In the genomic region with DNA sequence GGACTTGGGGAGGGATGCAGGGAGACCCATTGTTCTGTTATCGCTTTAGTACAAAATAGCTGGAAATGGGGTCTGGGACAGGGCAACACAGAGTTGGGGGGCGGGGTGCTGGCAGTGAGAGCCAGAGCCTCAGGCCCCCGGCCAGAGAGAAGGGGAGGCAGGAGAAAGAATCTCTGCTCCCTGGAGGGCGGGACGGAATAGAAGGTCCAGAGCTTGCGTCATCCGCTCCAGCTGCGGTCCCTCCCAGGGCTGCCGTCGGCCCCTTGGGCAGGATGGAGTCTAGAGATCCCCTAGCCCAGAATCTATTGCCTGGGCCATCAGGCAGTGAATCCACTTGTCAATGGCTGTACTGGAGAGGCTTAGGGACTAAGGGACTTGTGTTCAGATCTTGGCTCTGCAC, we compare ENCODE assay signal across 1 cellular context.
TF ChIP-seq lines count a peak whose summit lies in the region.

No MANE protein-coding gene starts in this region.

TF ChIP-seq in SK-N-SH, 30 proteins besides CTCF, POLR2A, EP300 and RAD21:
- TF ChIP-seq RXRA (IDR thresholded peaks at IDR 0.05; ENCODE audit: borderline replicate concordance, low read depth) = no peak
- no peak for TF ChIP-seq GATA2 (CRISPR knock-in tag; IDR thresholded peaks at IDR 0.05)
- TF ChIP-seq MEF2A (IDR thresholded peaks at IDR 0.05; ENCODE audit: borderline replicate concordance, low read depth) = no peak
- no peak for TF ChIP-seq CHD2 (IDR thresholded peaks at IDR 0.05; ENCODE audit: low read length, partially characterized antibody)
- TF ChIP-seq JUND (IDR thresholded peaks at IDR 0.05) = no peak
- no peak for TF ChIP-seq USF1 (IDR thresholded peaks at IDR 0.05; ENCODE audit: borderline replicate concordance, low read depth)
- TF ChIP-seq EZH2phosphoT487 (IDR thresholded peaks at IDR 0.05; ENCODE audit: borderline replicate concordance, low read depth) = no peak
- no peak for TF ChIP-seq NFIC (IDR thresholded peaks at IDR 0.05; ENCODE audit: borderline replicate concordance)
- no peak for TF ChIP-seq TEAD4 (IDR thresholded peaks at IDR 0.05; ENCODE audit: borderline replicate concordance, insufficient read depth)
- TF ChIP-seq, protein P1, sequence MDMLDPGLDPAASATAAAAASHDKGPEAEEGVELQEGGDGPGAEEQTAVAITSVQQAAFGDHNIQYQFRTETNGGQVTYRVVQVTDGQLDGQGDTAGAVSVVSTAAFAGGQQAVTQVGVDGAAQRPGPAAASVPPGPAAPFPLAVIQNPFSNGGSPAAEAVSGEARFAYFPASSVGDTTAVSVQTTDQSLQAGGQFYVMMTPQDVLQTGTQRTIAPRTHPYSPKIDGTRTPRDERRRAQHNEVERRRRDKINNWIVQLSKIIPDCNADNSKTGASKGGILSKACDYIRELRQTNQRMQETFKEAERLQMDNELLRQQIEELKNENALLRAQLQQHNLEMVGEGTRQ (IDR thresholded peaks at IDR 0.05; ENCODE audit: borderline replicate concordance, low read depth, low read length) = no peak
- TF ChIP-seq MXI1 (IDR thresholded peaks at IDR 0.05; ENCODE audit: low read depth, low read length) = no peak
- TF ChIP-seq, protein P2, sequence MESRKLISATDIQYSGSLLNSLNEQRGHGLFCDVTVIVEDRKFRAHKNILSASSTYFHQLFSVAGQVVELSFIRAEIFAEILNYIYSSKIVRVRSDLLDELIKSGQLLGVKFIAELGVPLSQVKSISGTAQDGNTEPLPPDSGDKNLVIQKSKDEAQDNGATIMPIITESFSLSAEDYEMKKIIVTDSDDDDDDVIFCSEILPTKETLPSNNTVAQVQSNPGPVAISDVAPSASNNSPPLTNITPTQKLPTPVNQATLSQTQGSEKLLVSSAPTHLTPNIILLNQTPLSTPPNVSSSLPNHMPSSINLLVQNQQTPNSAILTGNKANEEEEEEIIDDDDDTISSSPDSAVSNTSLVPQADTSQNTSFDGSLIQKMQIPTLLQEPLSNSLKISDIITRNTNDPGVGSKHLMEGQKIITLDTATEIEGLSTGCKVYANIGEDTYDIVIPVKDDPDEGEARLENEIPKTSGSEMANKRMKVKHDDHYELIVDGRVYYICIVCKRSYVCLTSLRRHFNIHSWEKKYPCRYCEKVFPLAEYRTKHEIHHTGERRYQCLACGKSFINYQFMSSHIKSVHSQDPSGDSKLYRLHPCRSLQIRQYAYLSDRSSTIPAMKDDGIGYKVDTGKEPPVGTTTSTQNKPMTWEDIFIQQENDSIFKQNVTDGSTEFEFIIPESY (IDR thresholded peaks at IDR 0.05; ENCODE audit: borderline replicate concordance, low read depth) = no peak
- TF ChIP-seq, protein P3, sequence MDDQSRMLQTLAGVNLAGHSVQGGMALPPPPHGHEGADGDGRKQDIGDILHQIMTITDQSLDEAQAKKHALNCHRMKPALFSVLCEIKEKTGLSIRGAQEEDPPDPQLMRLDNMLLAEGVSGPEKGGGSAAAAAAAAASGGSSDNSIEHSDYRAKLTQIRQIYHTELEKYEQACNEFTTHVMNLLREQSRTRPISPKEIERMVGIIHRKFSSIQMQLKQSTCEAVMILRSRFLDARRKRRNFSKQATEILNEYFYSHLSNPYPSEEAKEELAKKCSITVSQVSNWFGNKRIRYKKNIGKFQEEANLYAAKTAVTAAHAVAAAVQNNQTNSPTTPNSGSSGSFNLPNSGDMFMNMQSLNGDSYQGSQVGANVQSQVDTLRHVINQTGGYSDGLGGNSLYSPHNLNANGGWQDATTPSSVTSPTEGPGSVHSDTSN (IDR thresholded peaks at IDR 0.05) = no peak
- TF ChIP-seq NRF1 (IDR thresholded peaks at IDR 0.05; ENCODE audit: low read depth, low read length) = no peak
- TF ChIP-seq RCOR1 (IDR thresholded peaks at IDR 0.05; ENCODE audit: low read length) = no peak
- TF ChIP-seq TCF12 (IDR thresholded peaks at IDR 0.05) = no peak
- TF ChIP-seq POLR2AphosphoS5 (IDR thresholded peaks at IDR 0.05; ENCODE audit: low read depth, low read length) = no peak
- no peak for TF ChIP-seq YY1 (IDR thresholded peaks at IDR 0.05; ENCODE audit: low read depth)
- TF ChIP-seq, protein P4, sequence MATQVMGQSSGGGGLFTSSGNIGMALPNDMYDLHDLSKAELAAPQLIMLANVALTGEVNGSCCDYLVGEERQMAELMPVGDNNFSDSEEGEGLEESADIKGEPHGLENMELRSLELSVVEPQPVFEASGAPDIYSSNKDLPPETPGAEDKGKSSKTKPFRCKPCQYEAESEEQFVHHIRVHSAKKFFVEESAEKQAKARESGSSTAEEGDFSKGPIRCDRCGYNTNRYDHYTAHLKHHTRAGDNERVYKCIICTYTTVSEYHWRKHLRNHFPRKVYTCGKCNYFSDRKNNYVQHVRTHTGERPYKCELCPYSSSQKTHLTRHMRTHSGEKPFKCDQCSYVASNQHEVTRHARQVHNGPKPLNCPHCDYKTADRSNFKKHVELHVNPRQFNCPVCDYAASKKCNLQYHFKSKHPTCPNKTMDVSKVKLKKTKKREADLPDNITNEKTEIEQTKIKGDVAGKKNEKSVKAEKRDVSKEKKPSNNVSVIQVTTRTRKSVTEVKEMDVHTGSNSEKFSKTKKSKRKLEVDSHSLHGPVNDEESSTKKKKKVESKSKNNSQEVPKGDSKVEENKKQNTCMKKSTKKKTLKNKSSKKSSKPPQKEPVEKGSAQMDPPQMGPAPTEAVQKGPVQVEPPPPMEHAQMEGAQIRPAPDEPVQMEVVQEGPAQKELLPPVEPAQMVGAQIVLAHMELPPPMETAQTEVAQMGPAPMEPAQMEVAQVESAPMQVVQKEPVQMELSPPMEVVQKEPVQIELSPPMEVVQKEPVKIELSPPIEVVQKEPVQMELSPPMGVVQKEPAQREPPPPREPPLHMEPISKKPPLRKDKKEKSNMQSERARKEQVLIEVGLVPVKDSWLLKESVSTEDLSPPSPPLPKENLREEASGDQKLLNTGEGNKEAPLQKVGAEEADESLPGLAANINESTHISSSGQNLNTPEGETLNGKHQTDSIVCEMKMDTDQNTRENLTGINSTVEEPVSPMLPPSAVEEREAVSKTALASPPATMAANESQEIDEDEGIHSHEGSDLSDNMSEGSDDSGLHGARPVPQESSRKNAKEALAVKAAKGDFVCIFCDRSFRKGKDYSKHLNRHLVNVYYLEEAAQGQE (IDR thresholded peaks at IDR 0.05; ENCODE audit: low read depth, low read length) = no peak
- TF ChIP-seq FOXM1 (IDR thresholded peaks at IDR 0.05; ENCODE audit: low read depth) = no peak
